8 cellular contexts compared by ENCODE assay signal in genomic region chr1:239386453-239387303, GRCh38. TPM values are rescaled to one million over a fixed set of nuclear protein-coding genes. Genes with fewer than 3 reads are reported as not detected.
A peak's percentile ranks its signal among the peaks of the same experiment; 100 is the strongest.
DNase-seq lines count a peak whose midpoint lies in the region; ATAC-seq and TF ChIP-seq lines count a peak whose summit lies in the region.

Gene CHRM3 (plus strand): TSS chr1:239386568. CDS start chr1:239907452, 520,884 bp downstream.

- no peaks in the 10 kb centered on the region for H3K36me3 ChIP-seq in CD4-positive, CD25-positive, alpha-beta regulatory T cell (ENCODE audit: control insufficient read depth, insufficient read depth, low read length)
- H3K36me3 ChIP-seq in left ventricle myocardium inferior (no peaks in the 10 kb centered on the region), trophoblast cell (ENCODE audit: control insufficient read depth in 1 of 2, insufficient read depth in 2 of 2, low read length in 2 of 2) (no peaks in the 10 kb centered on the region)

- H2BK5ac ChIP-seq in trophoblast cell (ENCODE audit: low read depth, low read length, poor library complexity), result no peak within 1 kb of the TSS

- H2BK120ac ChIP-seq in trophoblast cell (ENCODE audit: insufficient read depth, low read length, poor library complexity), result no peak within 1 kb of the TSS

- no peak within 1 kb of the TSS for H3K27ac ChIP-seq in CD4-positive, CD25-positive, alpha-beta regulatory T cell (ENCODE audit: insufficient read depth, low read length, poor library complexity, severe bottlenecking)
- H3K27ac ChIP-seq in left ventricle myocardium inferior (replicated peaks), result no peak within 1 kb of the TSS
- no peak within 1 kb of the TSS for H3K27ac ChIP-seq in trophoblast cell (ENCODE audit: low read depth, low read length)

- intact Hi-C loops in left ventricle myocardium inferior (cut with micrococcal nuclease), result no loop called here

- H3K4me3 Mint-ChIP-seq in CD4-positive, CD25-positive, alpha-beta regulatory T cell, result peak within 1 kb of the TSS; percentile 14 to 77 (median 72)

- no peak within 1 kb of the TSS for H2AK5ac ChIP-seq in trophoblast cell (ENCODE audit: low read length)

- peaks cover 0 to 23% (median 7%) of the 10 kb centered on the region in 4 donors for H3K4me1 Mint-ChIP-seq in CD4-positive, CD25-positive, alpha-beta regulatory T cell

- peaks cover 6% of the 10 kb centered on the region for H3K4me1 ChIP-seq in CD4-positive, CD25-positive, alpha-beta regulatory T cell (ENCODE audit: control insufficient read depth, insufficient read depth, low read length, poor library complexity, severe bottlenecking)
- H3K4me1 ChIP-seq in left ventricle myocardium inferior, result peaks cover 20% of the 10 kb centered on the region
- H3K4me1 ChIP-seq in trophoblast cell (ENCODE audit: control insufficient read depth in 1 of 2, insufficient read depth in 2 of 2, low read length in 2 of 2), result peaks cover 9 to 13% of the 10 kb centered on the region in 2 experiments

- DNase-seq in CD4-positive, CD25-positive, alpha-beta regulatory T cell, result no peak
- peak; percentile 91 for DNase-seq in KBM-7
- DNase-seq in activated T-cell treated with anti-CD3 and anti-CD28 coated beads, Interleukin-2, amount 50 U/mL, for 48 hours, result peak; percentile 52 to 53
- DNase-seq in left ventricle myocardium inferior, result no peak
- DNase-seq in trophoblast cell, result peak; percentile 9 to 35
- no peak for DNase-seq in NAMALWA (ENCODE audit: low spot score)

- no peaks in the 10 kb centered on the region for H3K79me2 ChIP-seq in trophoblast cell (ENCODE audit: control insufficient read depth, insufficient read depth, low read length, poor library complexity)

- peak in 1 of 2 donors; percentile 8 for ATAC-seq in CD4-positive, CD25-positive, alpha-beta regulatory T cell (ENCODE audit: low read depth in 2 of 2)
- ATAC-seq in HG03196 (IDR thresholded peaks at IDR 0.05; ENCODE audit: unreplicated experiment), result no peak
- no peak for ATAC-seq in GM18511 (IDR thresholded peaks at IDR 0.05; ENCODE audit: unreplicated experiment)

- H3K4me2 ChIP-seq in trophoblast cell (ENCODE audit: low read length), result peak within 1 kb of the TSS; percentile 76

- in situ Hi-C loops in KBM-7 (cut with MboI; ENCODE audit: low pct_unique_long_range_greater_than_20kb, low sequenced_read_pairs), result no loop called here

- no peak within 1 kb of the TSS for H3K27ac Mint-ChIP-seq in CD4-positive, CD25-positive, alpha-beta regulatory T cell

- H3K27me3 Mint-ChIP-seq in CD4-positive, CD25-positive, alpha-beta regulatory T cell, result peaks cover 53% of the 10 kb centered on the region

- no peaks in the 10 kb centered on the region for H3K36me3 Mint-ChIP-seq in CD4-positive, CD25-positive, alpha-beta regulatory T cell

- no peak within 1 kb of the TSS for H3K18ac ChIP-seq in trophoblast cell (ENCODE audit: low read length)

- TF ChIP-seq CTCF in left ventricle myocardium inferior (IDR thresholded peaks at IDR 0.05; ENCODE audit: borderline replicate concordance), result no peak

- peak within 1 kb of the TSS; percentile 42 for H2AFZ ChIP-seq in trophoblast cell (ENCODE audit: insufficient read depth, low read length, poor library complexity)

- H3K4ac ChIP-seq in trophoblast cell (ENCODE audit: low read depth, low read length), result no peak within 1 kb of the TSS

- no CpG with 5 or more reads among the region's 82 CpGs for WGBS in trophoblast cell (ENCODE audit: extremely low coverage, insufficient coverage, insufficient read length)

- no peak within 1 kb of the TSS for H3K4me3 ChIP-seq in CD4-positive, CD25-positive, alpha-beta regulatory T cell (ENCODE audit: low read depth, low read length)
- peak within 1 kb of the TSS; percentile 59 for H3K4me3 ChIP-seq in left ventricle myocardium inferior
- H3K4me3 ChIP-seq in trophoblast cell (ENCODE audit: low read depth, low read length), result peak within 1 kb of the TSS; percentile 67

- H3K9ac ChIP-seq in trophoblast cell (ENCODE audit: low read length), result no peak within 1 kb of the TSS

- no peak within 1 kb of the TSS for H2BK12ac ChIP-seq in trophoblast cell (ENCODE audit: low read length)

- no peak within 1 kb of the TSS for H3K23ac ChIP-seq in trophoblast cell (ENCODE audit: low read length)

- no peaks in the 10 kb centered on the region for H3K9me3 ChIP-seq in CD4-positive, CD25-positive, alpha-beta regulatory T cell (ENCODE audit: control insufficient read depth in 2 of 2, low read length in 2 of 2)
- H3K9me3 ChIP-seq in left ventricle myocardium inferior (replicated peaks), result no peaks in the 10 kb centered on the region
- H3K9me3 ChIP-seq in trophoblast cell (ENCODE audit: insufficient read depth, low read depth, low read length), result no peaks in the 10 kb centered on the region

- H3K27me3 ChIP-seq in CD4-positive, CD25-positive, alpha-beta regulatory T cell (ENCODE audit: control insufficient read depth, insufficient read depth, low read length), result peaks cover 21% of the 10 kb centered on the region
- H3K27me3 ChIP-seq in left ventricle myocardium inferior (ENCODE audit: low read depth), result peaks cover 75% of the 10 kb centered on the region
- H3K27me3 ChIP-seq in trophoblast cell (ENCODE audit: insufficient read depth, low read length), result peaks cover 15% of the 10 kb centered on the region

- H3K79me1 ChIP-seq in trophoblast cell (ENCODE audit: low read length), result no peaks in the 10 kb centered on the region

- H4K12ac ChIP-seq in trophoblast cell (ENCODE audit: low read depth, low read length), result no peak within 1 kb of the TSS

- no peak within 1 kb of the TSS for H4K8ac ChIP-seq in trophoblast cell (ENCODE audit: low read depth, low read length)

- no peak within 1 kb of the TSS for H3K14ac ChIP-seq in trophoblast cell (ENCODE audit: low read length)

- no peak within 1 kb of the TSS for H4K91ac ChIP-seq in trophoblast cell (ENCODE audit: low read depth, low read length)

- peaks cover 0 to 2% (median 0%) of the 10 kb centered on the region in 7 donors for H3K9me3 Mint-ChIP-seq in CD4-positive, CD25-positive, alpha-beta regulatory T cell

RNA-seq across cellular contexts. Expression of gene CHRM3, which starts in this region (rescaled TPM):
- 1.3 TPM for total RNA-seq in CD4-positive, CD25-positive, alpha-beta regulatory T cell
- 1 to 10 TPM in 1 of 4 donors, under 1 TPM in 3; 0.13 to 1.1 (median 0.33) TPM for polyA plus RNA-seq in CD4-positive, CD25-positive, alpha-beta regulatory T cell
- 0.36 TPM for total RNA-seq in left ventricle myocardium inferior
- 0.47 and 0.67 TPM in 2 replicates for polyA plus RNA-seq in trophoblast cell (2013)

Comparison
In these comparisons a context has a peak if more than half of its experiments do, and no peak if none do; other contexts are left out.
1. DNase-seq: peak in KBM-7 (single experiment), activated T-cell treated with anti-CD3 and anti-CD28 coated beads, Interleukin-2, amount 50 U/mL, for 48 hours (2 of 2) and trophoblast cell (2 of 2); none in CD4-positive, CD25-positive, alpha-beta regulatory T cell (0 of 3), left ventricle myocardium inferior (single experiment) and NAMALWA (single experiment).